Comparison of ENCODE assay signal across 16 cellular contexts in genomic region chr17:38891441-38891840, GRCh38. TPM values are rescaled to one million over a fixed set of nuclear protein-coding genes. Genes with fewer than 3 reads are reported as not detected.
DNase-seq lines count a peak whose midpoint lies in the region; ATAC-seq and TF ChIP-seq lines count a peak whose summit lies in the region.
"Had no signal": no experiment of that assay in that cellular context is flagged by ENCODE, and none has a peak within 500 bp of the region (broad histone marks: within the 10 kb centered on the region; RNA-seq: fewer than 3 reads in every experiment).

No MANE protein-coding gene starts in this region.

- peak overlapping the region; percentile 12 for H3K4me3 Mint-ChIP-seq in activated naive CD4-positive, alpha-beta T cell treated with anti-CD3 and anti-CD28 coated beads, Interleukin-2, amount 50 U/mL, for 24 hours
- no peak overlapping the region for H3K4me3 Mint-ChIP-seq in activated CD4-positive, alpha-beta memory T cell treated with anti-CD3 and anti-CD28 coated beads for 36 hours

- peaks cover 64% of the 10 kb centered on the region for H3K4me1 ChIP-seq in lower lobe of right lung

- peak overlapping the region; percentile 6 for H3K27ac ChIP-seq in lower lobe of right lung
- H3K27ac ChIP-seq: cardiac muscle cell, SK-N-MC had no signal

- intact Hi-C loops in activated CD4-positive, alpha-beta memory T cell treated with anti-CD3 and anti-CD28 coated beads for 36 hours (cut with micrococcal nuclease) = loop anchor here (10.0 kb wide), 1 partner anchor 53 kb away; no protein-coding TSS in a partner anchor
- intact Hi-C loops in lower lobe of right lung (cut with DNase I) = no loop called here

- peak overlapping the region; percentile 43 for H3K27ac Mint-ChIP-seq in activated naive CD4-positive, alpha-beta T cell treated with anti-CD3 and anti-CD28 coated beads, Interleukin-2, amount 50 U/mL, for 24 hours
- H3K27ac Mint-ChIP-seq in activated CD4-positive, alpha-beta memory T cell treated with anti-CD3 and anti-CD28 coated beads for 36 hours = peak overlapping the region; percentile 84

- no peak for DNase-seq in activated naive CD4-positive, alpha-beta T cell treated with anti-CD3 and anti-CD28 coated beads, Interleukin-2, amount 50 U/mL, for 16 hours
- DNase-seq in activated CD4-positive, alpha-beta memory T cell treated with anti-CD3 and anti-CD28 coated beads for 36 hours = no peak
- no peak for DNase-seq in lower lobe of right lung
- no peak for DNase-seq in SHP77 treated with DMSO at 0.1 percent for 48 hours (lab: John Stamatoyannopoulos, UW)
- no peak for DNase-seq in NCI-H510A (lab: John Stamatoyannopoulos, UW)
- no peak for DNase-seq in activated effector memory CD4-positive, alpha-beta T cell treated with anti-CD3 and anti-CD28 coated beads, Interleukin-2, amount 50 U/mL, for 16 hours
- DNase-seq: activated gamma-delta T cell, DND-41, NCI-H1092, NCI-H2171 treated with DMSO at 0.1 percent for 48 hours, stomach had no signal

- no peak for ATAC-seq in lower lobe of right lung
- no peak for ATAC-seq in HG03045 (IDR thresholded peaks at IDR 0.05; ENCODE audit: unreplicated experiment)
- ATAC-seq: activated CD4-positive, CD25-positive, alpha-beta regulatory T cell treated with anti-CD3 and anti-CD28 coated beads, Interleukin-2, amount 50 U/mL, for 24 hours had no signal

- no peaks in the 10 kb centered on the region for H3K27me3 Mint-ChIP-seq in activated naive CD4-positive, alpha-beta T cell treated with anti-CD3 and anti-CD28 coated beads, Interleukin-2, amount 50 U/mL, for 24 hours
- no peaks in the 10 kb centered on the region for H3K27me3 Mint-ChIP-seq in activated CD4-positive, alpha-beta memory T cell treated with anti-CD3 and anti-CD28 coated beads for 36 hours

- no peak for TF ChIP-seq CTCF in lower lobe of right lung (IDR thresholded peaks at IDR 0.05)

- peaks cover 76% of the 10 kb centered on the region for H3K4me1 Mint-ChIP-seq in activated naive CD4-positive, alpha-beta T cell treated with anti-CD3 and anti-CD28 coated beads, Interleukin-2, amount 50 U/mL, for 24 hours
- H3K4me1 Mint-ChIP-seq in activated CD4-positive, alpha-beta memory T cell treated with anti-CD3 and anti-CD28 coated beads for 36 hours (ENCODE audit: low read depth) = peaks cover 84% of the 10 kb centered on the region

- H3K27me3 ChIP-seq in lower lobe of right lung (ENCODE audit: low read depth) = no peaks in the 10 kb centered on the region
- H3K27me3 ChIP-seq: cardiac muscle cell, stomach had no signal

- H3K36me3 ChIP-seq in lower lobe of right lung = peaks cover 92% of the 10 kb centered on the region

- no peaks in the 10 kb centered on the region for H3K36me3 Mint-ChIP-seq in activated naive CD4-positive, alpha-beta T cell treated with anti-CD3 and anti-CD28 coated beads, Interleukin-2, amount 50 U/mL, for 24 hours
- peaks cover 19% of the 10 kb centered on the region for H3K36me3 Mint-ChIP-seq in activated CD4-positive, alpha-beta memory T cell treated with anti-CD3 and anti-CD28 coated beads for 36 hours

- POLR2A ChIA-PET in activated CD4-positive, alpha-beta memory T cell treated with anti-CD3 and anti-CD28 coated beads for 36 hours (lab: Charles Lee) = interaction anchor here (0.6 kb wide), 1 partner anchor 21 kb away, joined by 3 read pairs; the partner anchor contains the start of gene LASP1

- no peaks in the 10 kb centered on the region for H3K9me3 ChIP-seq in lower lobe of right lung
- H3K9me3 ChIP-seq: stomach had no signal

- CTCF ChIA-PET in activated CD4-positive, alpha-beta memory T cell treated with anti-CD3 and anti-CD28 coated beads for 36 hours (lab: Charles Lee) = interaction anchor here (0.7 to 1.0 kb wide), 3 partner anchors 11 to 92 kb away, joined by 3 to 5 read pairs (median 3); partner anchors contain the start of gene LASP1NB

- H3K9me3 Mint-ChIP-seq in activated naive CD4-positive, alpha-beta T cell treated with anti-CD3 and anti-CD28 coated beads, Interleukin-2, amount 50 U/mL, for 24 hours = no peaks in the 10 kb centered on the region
- H3K9me3 Mint-ChIP-seq in activated CD4-positive, alpha-beta memory T cell treated with anti-CD3 and anti-CD28 coated beads for 36 hours = no peaks in the 10 kb centered on the region

- no peak overlapping the region for H3K4me3 ChIP-seq in lower lobe of right lung
- H3K4me3 ChIP-seq: cardiac muscle cell, SK-N-MC, stomach had no signal

RNA-seq across cellular contexts. Expression of gene LASP1, which starts 21.6 kb away (rescaled TPM):
- total RNA-seq in activated CD4-positive, alpha-beta memory T cell treated with anti-CD3 and anti-CD28 coated beads for 36 hours = 100 to 1,000 TPM; 134 to 139 TPM
- total RNA-seq in lower lobe of right lung = 158 TPM

RNA-seq across cellular contexts. Expression of gene RPL23, which starts 37.9 kb away (rescaled TPM):
- total RNA-seq in activated CD4-positive, alpha-beta memory T cell treated with anti-CD3 and anti-CD28 coated beads for 36 hours = 1,000 to 10,000 TPM; 1,774 to 1,791 TPM
- 1,156 TPM for total RNA-seq in lower lobe of right lung
